ENCODE assay signal across 1 cellular context in the genomic region with DNA sequence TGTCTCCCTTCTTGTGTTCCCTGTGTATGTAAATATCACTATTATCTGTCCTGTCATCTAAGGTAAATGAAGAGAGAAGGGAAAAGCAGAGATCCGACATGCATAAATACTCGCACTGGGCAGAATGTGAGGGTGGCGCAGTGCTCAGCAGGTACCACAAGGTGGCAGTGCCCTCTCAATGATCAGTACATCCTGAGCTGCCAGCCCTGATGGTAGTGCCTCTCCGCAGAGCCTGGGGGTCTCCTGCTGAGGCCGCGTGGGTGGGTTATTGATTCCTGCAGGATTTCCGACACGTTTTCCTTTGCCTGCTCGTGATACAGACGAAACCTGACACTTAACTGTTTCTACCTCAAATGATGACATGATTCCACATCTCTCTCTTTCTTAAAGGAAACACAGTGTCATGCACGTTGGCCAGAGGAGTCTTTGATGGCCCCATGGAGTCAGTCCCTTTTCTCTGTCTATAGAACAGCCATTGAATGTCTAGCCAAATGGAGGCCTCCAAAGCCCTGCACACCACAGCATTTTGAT.
A peak's percentile ranks its signal among the peaks of the same experiment; 100 is the strongest.
TF ChIP-seq lines count a peak whose summit lies in the region.

No MANE protein-coding gene starts in this region.

TF ChIP-seq in H1, 55 proteins besides CTCF, POLR2A, EP300 and RAD21 (continued from another document):
- no peak for TF ChIP-seq SIN3A (conservative IDR thresholded peaks at IDR 0.05 in 1 of 2, IDR thresholded peaks at IDR 0.05 in 1 of 2; ENCODE audit: low read depth in 1 of 2, low read length in 2 of 2)
- TF ChIP-seq TEAD4 (IDR thresholded peaks at IDR 0.05; ENCODE audit: low read depth, low read length), result peak; percentile 65; the same call in 1 of the 2 replicates
- TF ChIP-seq EGR1 (IDR thresholded peaks at IDR 0.05; ENCODE audit: borderline replicate concordance, low read depth, low read length), result peak; percentile 86
- TF ChIP-seq BACH1 (IDR thresholded peaks at IDR 0.05; ENCODE audit: low read length), result peak; percentile 9; the same call in 1 of the 2 replicates
- TF ChIP-seq CHD2 (IDR thresholded peaks at IDR 0.05; ENCODE audit: low read length), result no peak
- TF ChIP-seq CBX5 (IDR thresholded peaks at IDR 0.05; ENCODE audit: low read depth, low read length), result no peak
- TF ChIP-seq TCF12 (IDR thresholded peaks at IDR 0.05; ENCODE audit: low read depth, low read length), result no peak
